9 cellular contexts compared by ENCODE assay signal in the genomic region with DNA sequence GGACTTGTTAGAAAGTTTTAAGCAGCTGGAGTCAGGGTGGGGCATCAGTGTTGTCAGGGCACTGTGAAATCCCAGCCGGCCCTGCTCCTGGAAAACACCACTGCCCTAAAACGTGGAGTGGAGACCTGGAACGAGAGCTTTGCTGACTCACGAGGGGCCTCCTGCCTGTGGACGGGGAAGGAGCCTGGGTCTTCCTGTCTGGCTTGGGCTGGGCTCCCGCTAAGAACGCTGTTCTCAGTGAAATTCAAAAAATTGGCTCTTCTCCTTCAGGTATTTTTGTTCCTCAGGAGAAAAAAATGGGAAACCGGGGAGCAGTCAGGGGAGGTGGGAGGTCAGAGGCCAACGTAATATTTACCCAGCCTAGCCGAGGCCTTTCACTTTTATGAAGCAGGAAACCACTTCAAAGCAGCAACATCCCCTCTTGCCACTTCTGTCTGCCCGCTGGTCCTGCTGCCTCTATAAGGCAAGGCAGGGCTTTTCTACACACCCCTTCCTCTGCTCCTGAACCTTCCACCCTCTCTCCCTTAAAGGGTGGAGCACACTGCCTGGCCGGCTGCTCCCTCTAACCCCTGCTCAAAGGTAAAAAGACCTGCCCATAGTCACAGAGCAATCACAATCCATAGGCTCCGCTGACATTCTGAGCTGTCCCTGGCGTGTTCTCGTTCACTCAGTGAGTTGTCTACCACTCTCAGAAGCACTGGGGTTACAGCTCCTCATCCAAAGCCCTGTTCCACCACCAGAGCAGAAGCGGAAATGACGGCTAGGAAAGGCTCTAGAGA. TPM values are rescaled to one million over a fixed set of nuclear protein-coding genes. Genes with fewer than 3 reads are reported as not detected.
DNase-seq lines count a peak whose midpoint lies in the region; ATAC-seq and TF ChIP-seq lines count a peak whose summit lies in the region.
"Had no signal": no experiment of that assay in that cellular context is flagged by ENCODE, and none has a peak within 500 bp of the region (broad histone marks: within the 10 kb centered on the region; RNA-seq: fewer than 3 reads in every experiment).

No MANE protein-coding gene starts in this region.

- H3K27ac ChIP-seq in lower lobe of right lung (peak overlapping the region; percentile 83), upper lobe of right lung (peak overlapping the region; percentile 68)

- H3K4me1 ChIP-seq in lower lobe of right lung (peaks cover 100% of the 10 kb centered on the region), upper lobe of right lung (peaks cover 96% of the 10 kb centered on the region)

- H3K27me3 ChIP-seq in lower lobe of right lung (ENCODE audit: low read depth), result no peaks in the 10 kb centered on the region
- H3K27me3 ChIP-seq in upper lobe of right lung, result no peaks in the 10 kb centered on the region
- H3K27me3 ChIP-seq: adrenal gland had no signal

- ATAC-seq in lower lobe of right lung (peak; percentile 37 to 69), upper lobe of right lung (peak; percentile 42), HG03175 (IDR thresholded peaks at IDR 0.05; ENCODE audit: unreplicated experiment) (no peak)

- H3K36me3 ChIP-seq in lower lobe of right lung (no peaks in the 10 kb centered on the region), upper lobe of right lung (peaks cover 6% of the 10 kb centered on the region)
- H3K36me3 ChIP-seq: adrenal gland had no signal

- intact Hi-C loops in lower lobe of right lung (cut with DNase I) (no loop called here), upper lobe of right lung (cut with DNase I) (no loop called here)

- TF ChIP-seq CTCF in lower lobe of right lung (IDR thresholded peaks at IDR 0.05) (no peak), upper lobe of right lung (IDR thresholded peaks at IDR 0.05) (no peak)

- H3K9me3 ChIP-seq in lower lobe of right lung, result no peaks in the 10 kb centered on the region
- no peaks in the 10 kb centered on the region for H3K9me3 ChIP-seq in upper lobe of right lung
- H3K9me3 ChIP-seq: adrenal gland had no signal

- DNase-seq in DMS53 treated with DMSO at 0.1 percent for 48 hours (lab: John Stamatoyannopoulos, UW; ENCODE audit: unreplicated experiment) (peak; percentile 90), brain pericyte (ENCODE audit: low read depth, low spot score) (peak; percentile 53), lower lobe of right lung (no peak), upper lobe of right lung (no peak), pons (ENCODE audit: low spot score) (no peak), cerebellar nuclear complex (lab: John Stamatoyannopoulos, UW) (no peak)
- peak; percentile 15 for DNase-seq in Jurkat, Clone E6-1 (ENCODE audit: low read depth, low spot score)

- H3K4me3 ChIP-seq in Jurkat, Clone E6-1 (ENCODE audit: low read length), result no peak overlapping the region
- H3K4me3 ChIP-seq in lower lobe of right lung (peak overlapping the region; percentile 3), upper lobe of right lung (no peak overlapping the region)
- H3K4me3 ChIP-seq: adrenal gland had no signal

RNA-seq across cellular contexts. Expression of gene PLXNA2, which starts 8.0 kb away (rescaled TPM):
- not detected for polyA plus RNA-seq in Jurkat, Clone E6-1 (2012; ENCODE audit: insufficient read depth, insufficient read length)
- total RNA-seq in lower lobe of right lung (83.9 TPM), upper lobe of right lung (98.5 TPM)

Comparison
In these comparisons a context has a peak if more than half of its experiments do, and no peak if none do; other contexts are left out.
1. DNase-seq: peak in DMS53 treated with DMSO at 0.1 percent for 48 hours (single experiment), Jurkat, Clone E6-1 (single experiment) and brain pericyte (single experiment); none in lower lobe of right lung (single experiment), upper lobe of right lung (single experiment), pons (single experiment) and cerebellar nuclear complex (0 of 2).